14 cellular contexts compared by ENCODE assay signal in genomic region chr10:95441547-95441923, GRCh38.
DNase-seq lines count a peak whose midpoint lies in the region; ATAC-seq and TF ChIP-seq lines count a peak whose summit lies in the region.
"Had no signal": no experiment of that assay in that cellular context is flagged by ENCODE, and none has a peak within 500 bp of the region (broad histone marks: within the 10 kb centered on the region; RNA-seq: fewer than 3 reads in every experiment).

No MANE protein-coding gene starts in this region.

- peaks cover 8% of the 10 kb centered on the region for H3K4me1 Mint-ChIP-seq in osteocyte (ENCODE audit: unreplicated experiment)

- H3K27me3 ChIP-seq in esophagus muscularis mucosa (no peaks in the 10 kb centered on the region), neuronal stem cell (ENCODE audit: control insufficient read depth in 3 of 3, insufficient read depth in 3 of 3, low read depth in 1 of 3, low read length in 3 of 3) (no peaks in the 10 kb centered on the region)
- H3K27me3 ChIP-seq: pancreas had no signal

- no peaks in the 10 kb centered on the region for H3K36me3 Mint-ChIP-seq in osteocyte (ENCODE audit: unreplicated experiment)
- H3K36me3 Mint-ChIP-seq: stimulated activated memory B cell treated with anti-CD40 and anti-IgM and Interleukin-4, amounts not matched to agents 10 μg/mL and 1 μg/mL and 100 μg/mL, for 72 hours had no signal

- H2AFZ ChIP-seq in neuronal stem cell (ENCODE audit: low read length) = no peak overlapping the region

- ATAC-seq in GM18520 (IDR thresholded peaks at IDR 0.05; ENCODE audit: unreplicated experiment) (peak; percentile 17), GM21447 (IDR thresholded peaks at IDR 0.05; ENCODE audit: unreplicated experiment) (peak; percentile 23), HG03159 (IDR thresholded peaks at IDR 0.05; ENCODE audit: unreplicated experiment) (peak; percentile 24), GM18505 (IDR thresholded peaks at IDR 0.05; ENCODE audit: unreplicated experiment) (no peak)

- H2BK12ac ChIP-seq in neuronal stem cell (ENCODE audit: low read length) = no peak overlapping the region

- intact Hi-C loops in esophagus muscularis mucosa (cut with DNase I) = no loop called here

- no peak overlapping the region for H3K14ac ChIP-seq in neuronal stem cell (ENCODE audit: low read length)

- H3K4me3 ChIP-seq in esophagus muscularis mucosa (no peak overlapping the region), neuronal stem cell (ENCODE audit: low read length in 2 of 2) (no peak overlapping the region)
- H3K4me3 ChIP-seq: pancreas had no signal

- no peak overlapping the region for H4K91ac ChIP-seq in neuronal stem cell (ENCODE audit: low read depth, low read length, poor library complexity)

- H2BK15ac ChIP-seq in neuronal stem cell (ENCODE audit: low read length) = no peak overlapping the region

- 64% methylated on average over 2 of the region's 2 CpGs for WGBS in esophagus muscularis mucosa
- WGBS in neuronal stem cell (ENCODE audit: extremely low coverage in 2 of 2, insufficient read length in 2 of 2, insufficient replicate concordance in 1 of 2), 2 donors = no CpG with 5 or more reads among the region's 2 CpGs

- H3K9me3 ChIP-seq in esophagus muscularis mucosa (no peaks in the 10 kb centered on the region), neuronal stem cell (replicated peaks in 1 of 2; ENCODE audit: control insufficient read depth in 2 of 2, insufficient read depth in 1 of 2, low read depth in 1 of 2, low read length in 2 of 2) (no peaks in the 10 kb centered on the region)
- H3K9me3 ChIP-seq: pancreas had no signal

- H3K4ac ChIP-seq in neuronal stem cell (ENCODE audit: low read length) = no peak overlapping the region

- H3K9me3 Mint-ChIP-seq in osteocyte (ENCODE audit: unreplicated experiment) = no peaks in the 10 kb centered on the region
- H3K9me3 Mint-ChIP-seq: activated CD4-positive, alpha-beta memory T cell treated with anti-CD3 and anti-CD28 coated beads, Interleukin-2, amount 10 ng/mL, durations not matched to agents 7 days and 5 days; stimulated activated memory B cell treated with anti-CD40 and anti-IgM and Interleukin-4, amounts not matched to agents 10 μg/mL and 1 μg/mL and 100 μg/mL, for 72 hours had no signal

- no peak overlapping the region for H2BK120ac ChIP-seq in neuronal stem cell (ENCODE audit: low read depth, low read length)

- no peak overlapping the region for H3K23ac ChIP-seq in neuronal stem cell (ENCODE audit: low read depth, low read length, poor library complexity)

- H2AK5ac ChIP-seq in neuronal stem cell (ENCODE audit: low read depth, low read length) = no peak overlapping the region

- DNase-seq in esophagus muscularis mucosa (ENCODE audit: extremely low spot score) (no peak), neuronal stem cell (ENCODE audit: low spot score) (no peak), UCSD-AML1 (lab: John Stamatoyannopoulos, UW; ENCODE audit: unreplicated experiment) (no peak), osteocyte (ENCODE audit: extremely low spot score, unreplicated experiment) (no peak)
- DNase-seq: activated naive CD4-positive, alpha-beta T cell; central memory CD4-positive, alpha-beta T cell; mesenchymal stem cell had no signal

- no peaks in the 10 kb centered on the region for H3K79me1 ChIP-seq in neuronal stem cell (ENCODE audit: low read depth, low read length)

- no peak overlapping the region for H4K8ac ChIP-seq in neuronal stem cell (ENCODE audit: low read depth, low read length)

- peaks cover 2% of the 10 kb centered on the region for H3K27me3 Mint-ChIP-seq in osteocyte (ENCODE audit: unreplicated experiment)
- H3K27me3 Mint-ChIP-seq: stimulated activated memory B cell treated with anti-CD40 and anti-IgM and Interleukin-4, amounts not matched to agents 10 μg/mL and 1 μg/mL and 100 μg/mL, for 72 hours had no signal

- H3K18ac ChIP-seq in neuronal stem cell (ENCODE audit: low read length) = no peak overlapping the region

- H3K27ac ChIP-seq in esophagus muscularis mucosa (replicated peaks in 1 of 4) (peak overlapping the region; percentile 85 to 97 (median 94)), neuronal stem cell (replicated peaks; ENCODE audit: low read length) (no peak overlapping the region)

- TF ChIP-seq POLR2A in esophagus muscularis mucosa (IDR thresholded peaks at IDR 0.05; ENCODE audit: low read depth) (no peak), GM18505 (IDR thresholded peaks at IDR 0.05; ENCODE audit: borderline replicate concordance, extremely low read depth, insufficient read depth, insufficient read length) (no peak)

- H3K4me3 Mint-ChIP-seq in osteocyte (ENCODE audit: unreplicated experiment) = no peak overlapping the region
- H3K4me3 Mint-ChIP-seq: activated CD4-positive, alpha-beta memory T cell treated with anti-CD3 and anti-CD28 coated beads, Interleukin-2, amount 10 ng/mL, durations not matched to agents 7 days and 5 days; stimulated activated memory B cell treated with anti-CD40 and anti-IgM and Interleukin-4, amounts not matched to agents 10 μg/mL and 1 μg/mL and 100 μg/mL, for 72 hours had no signal

- no peak overlapping the region for H3K4me2 ChIP-seq in neuronal stem cell (ENCODE audit: insufficient read depth, low read length, poor library complexity, severe bottlenecking)

- H2BK5ac ChIP-seq in neuronal stem cell (ENCODE audit: low read length) = no peak overlapping the region

- no peak for TF ChIP-seq EP300 in esophagus muscularis mucosa (IDR thresholded peaks at IDR 0.05)

- H3K27ac Mint-ChIP-seq in osteocyte (ENCODE audit: unreplicated experiment) = no peak overlapping the region
- H3K27ac Mint-ChIP-seq: activated CD4-positive, alpha-beta memory T cell treated with anti-CD3 and anti-CD28 coated beads, Interleukin-2, amount 10 ng/mL, durations not matched to agents 7 days and 5 days; stimulated activated memory B cell treated with anti-CD40 and anti-IgM and Interleukin-4, amounts not matched to agents 10 μg/mL and 1 μg/mL and 100 μg/mL, for 72 hours had no signal

- TF ChIP-seq CTCF in esophagus muscularis mucosa (IDR thresholded peaks at IDR 0.05) = no peak
- TF ChIP-seq CTCF in osteocyte (IDR thresholded peaks at IDR 0.05) = no peak

- H3K36me3 ChIP-seq in esophagus muscularis mucosa (peaks cover under 1 to 27% (median 15%) of the 10 kb centered on the region in 4 donors), neuronal stem cell (replicated peaks in 1 of 2; ENCODE audit: control insufficient read depth in 2 of 2, insufficient read depth in 2 of 2, low read length in 2 of 2) (peaks cover 0 to 1% of the 10 kb centered on the region in 2 donors)
- H3K36me3 ChIP-seq: pancreas had no signal

- no peak overlapping the region for H3K9ac ChIP-seq in neuronal stem cell (ENCODE audit: low read depth, low read length, poor library complexity)

- H3K4me1 ChIP-seq in esophagus muscularis mucosa (peaks cover 92 to 100% (median 100%) of the 10 kb centered on the region in 4 donors), neuronal stem cell (ENCODE audit: control insufficient read depth in 2 of 2, insufficient read depth in 1 of 2, low read depth in 1 of 2, low read length in 2 of 2) (no peaks in the 10 kb centered on the region)
